ENCODE assay signal across 26 cellular contexts in the genomic region with DNA sequence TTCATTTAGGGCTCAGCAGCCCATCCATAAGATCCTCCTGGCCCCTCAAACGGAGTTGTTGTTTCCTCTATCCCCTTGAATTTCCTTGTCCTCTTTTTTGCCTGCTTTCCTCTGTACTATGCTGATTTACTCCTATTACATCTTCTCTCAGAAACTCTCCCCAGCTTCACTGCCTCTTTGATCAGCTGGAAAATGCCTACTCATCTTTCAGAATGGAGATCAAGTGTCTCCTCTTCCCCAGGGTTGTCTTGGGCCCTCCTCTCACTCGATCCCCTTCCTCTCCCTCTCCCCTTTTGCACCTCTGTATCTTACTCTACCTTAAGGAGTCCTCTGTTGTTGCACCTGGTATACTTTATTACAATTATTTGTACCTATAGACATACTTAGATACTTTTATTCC.
A peak's percentile ranks its signal among the peaks of the same experiment; 100 is the strongest.
DNase-seq lines count a peak whose midpoint lies in the region; ATAC-seq, FAIRE-seq and TF ChIP-seq lines count a peak whose summit lies in the region.
"Had no signal": no experiment of that assay in that cellular context is flagged by ENCODE, and none has a peak within 500 bp of the region (broad histone marks: within the 10 kb centered on the region; RNA-seq: fewer than 3 reads in every experiment).

No MANE protein-coding gene starts in this region.

- no peaks in the 10 kb centered on the region for H3K9me3 ChIP-seq in CD4-positive, alpha-beta T cell (ENCODE audit: control insufficient read depth, low read length)
- H3K9me3 ChIP-seq: gastroesophageal sphincter, thyroid gland had no signal

- H3K27ac ChIP-seq in CD4-positive, alpha-beta T cell (ENCODE audit: low read depth, low read length), result no peak overlapping the region
- H3K27ac ChIP-seq: dorsolateral prefrontal cortex, gastroesophageal sphincter, left lung, thyroid gland had no signal

- peaks cover 72% of the 10 kb centered on the region for H3K36me3 Mint-ChIP-seq in CD4-positive, alpha-beta T cell (ENCODE audit: low read depth)
- H3K36me3 Mint-ChIP-seq in activated CD8-positive, alpha-beta T cell treated with anti-CD3 and anti-CD28 coated beads, Interleukin-2, amount 10 ng/mL, durations not matched to agents 7 days and 5 days (ENCODE audit: low read depth), result peaks cover 28% of the 10 kb centered on the region
- peaks cover 16 to 18% (median 17%) of the 10 kb centered on the region in 3 donors for H3K36me3 Mint-ChIP-seq in immature natural killer cell

- CTCF ChIA-PET in CD4-positive, alpha-beta T cell (lab: Charles Lee), result no interaction called here
- CTCF ChIA-PET in activated CD8-positive, alpha-beta T cell treated with anti-CD3 and anti-CD28 coated beads, Interleukin-2, amount 10 ng/mL, durations not matched to agents 7 days and 5 days (lab: Charles Lee), result no interaction called here

- DNase-seq in NCI-H2171 treated with DMSO at 0.1 percent for 48 hours (lab: John Stamatoyannopoulos, UW), result peak; percentile 50
- DNase-seq in NCI-H2171 (lab: John Stamatoyannopoulos, UW), result no peak
- no peak for DNase-seq in CD4-positive, alpha-beta T cell
- no peak for DNase-seq in activated CD8-positive, alpha-beta T cell treated with anti-CD3 and anti-CD28 coated beads, Interleukin-2, amount 10 ng/mL, durations not matched to agents 7 days and 5 days
- DNase-seq in left kidney (ENCODE audit: low read depth, low spot score), result peak; percentile 84
- no peak for DNase-seq in C1 segment of cervical spinal cord (lab: John Stamatoyannopoulos, UW)
- no peak for DNase-seq in immature natural killer cell
- DNase-seq in GM19239 (ENCODE audit: insufficient read length, low spot score), result no peak
- DNase-seq: 8988T; activated T-cell treated with anti-CD3 and anti-CD28 coated beads, Interleukin-2, amount 50 U/mL, for 4 hours; dorsolateral prefrontal cortex; hippocampal formation; left lung; mesendoderm; NCI-H1105 treated with DMSO at 0.1 percent for 48 hours; NCI-H1930; NCI-H226; NCI-H69; SHP77; stimulated activated CD4-positive, alpha-beta T cell treated with anti-CD3 and anti-CD28 coated beads, Interleukin-15, amount 100 ng/mL, for 24 hours; stimulated activated naive CD8-positive, alpha-beta T cell treated with anti-CD3 and anti-CD28 coated beads, Interleukin-15, amount 100 ng/mL, for 72 hours; T1000; thyroid gland had no signal

- no peaks in the 10 kb centered on the region for H3K9me3 Mint-ChIP-seq in CD4-positive, alpha-beta T cell
- no peaks in the 10 kb centered on the region for H3K9me3 Mint-ChIP-seq in activated CD8-positive, alpha-beta T cell treated with anti-CD3 and anti-CD28 coated beads, Interleukin-2, amount 10 ng/mL, durations not matched to agents 7 days and 5 days (ENCODE audit: insufficient read depth)
- H3K9me3 Mint-ChIP-seq in immature natural killer cell, result no peaks in the 10 kb centered on the region
- H3K9me3 Mint-ChIP-seq: activated T-cell treated with anti-CD3 and anti-CD28 coated beads, Interleukin-2, amount 50 U/mL, for 4 hours; stimulated activated naive CD8-positive, alpha-beta T cell treated with anti-CD3 and anti-CD28 coated beads, Interleukin-15, amount 100 ng/mL, for 72 hours had no signal

- no peak for FAIRE-seq in GM19239 (lab: Jason Lieb, UNC)
- FAIRE-seq: G401.6, H54 had no signal

- no peaks in the 10 kb centered on the region for H3K27me3 Mint-ChIP-seq in CD4-positive, alpha-beta T cell
- no peaks in the 10 kb centered on the region for H3K27me3 Mint-ChIP-seq in activated CD8-positive, alpha-beta T cell treated with anti-CD3 and anti-CD28 coated beads, Interleukin-2, amount 10 ng/mL, durations not matched to agents 7 days and 5 days (ENCODE audit: low read depth)
- H3K27me3 Mint-ChIP-seq in immature natural killer cell (ENCODE audit: low read depth in 3 of 3), result no peaks in the 10 kb centered on the region
- H3K27me3 Mint-ChIP-seq: stimulated activated naive CD8-positive, alpha-beta T cell treated with anti-CD3 and anti-CD28 coated beads, Interleukin-15, amount 100 ng/mL, for 72 hours had no signal

- H3K27me3 ChIP-seq in CD4-positive, alpha-beta T cell (ENCODE audit: control insufficient read depth, insufficient read depth, low read length), result no peaks in the 10 kb centered on the region
- H3K27me3 ChIP-seq: dorsolateral prefrontal cortex, gastroesophageal sphincter, left lung, thyroid gland had no signal

- no peak for ATAC-seq in CD4-positive, alpha-beta T cell (ENCODE audit: poor library complexity)
- no peak for ATAC-seq in activated CD8-positive, alpha-beta T cell treated with anti-CD3 and anti-CD28 coated beads, Interleukin-2, amount 10 ng/mL, durations not matched to agents 7 days and 5 days
- ATAC-seq: activated T-cell treated with anti-CD3 and anti-CD28 coated beads, Interleukin-2, amount 50 U/mL, for 4 hours; gastroesophageal sphincter; left lung; stimulated activated naive CD8-positive, alpha-beta T cell treated with anti-CD3 and anti-CD28 coated beads, Interleukin-15, amount 100 ng/mL, for 72 hours had no signal

- no peak for TF ChIP-seq CTCF in CD4-positive, alpha-beta T cell (IDR thresholded peaks at IDR 0.05)

- intact Hi-C loops in CD4-positive, alpha-beta T cell (cut with DNase I, micrococcal nuclease), result no loop called here

- peak overlapping the region; percentile 6 for H3K27ac Mint-ChIP-seq in CD4-positive, alpha-beta T cell
- H3K27ac Mint-ChIP-seq in activated CD8-positive, alpha-beta T cell treated with anti-CD3 and anti-CD28 coated beads, Interleukin-2, amount 10 ng/mL, durations not matched to agents 7 days and 5 days, result peak overlapping the region; percentile 27
- peak overlapping the region in 3 of 6 donors; percentile 16 to 50 (median 35) for H3K27ac Mint-ChIP-seq in immature natural killer cell

- H3K4me1 Mint-ChIP-seq in CD4-positive, alpha-beta T cell (ENCODE audit: low read depth), result peaks cover 43% of the 10 kb centered on the region
- peaks cover 10% of the 10 kb centered on the region for H3K4me1 Mint-ChIP-seq in activated CD8-positive, alpha-beta T cell treated with anti-CD3 and anti-CD28 coated beads, Interleukin-2, amount 10 ng/mL, durations not matched to agents 7 days and 5 days (ENCODE audit: low read depth)
- peaks cover 6 to 49% of the 10 kb centered on the region in 2 donors for H3K4me1 Mint-ChIP-seq in immature natural killer cell

- POLR2A ChIA-PET in CD4-positive, alpha-beta T cell (lab: Charles Lee), result no interaction called here
- POLR2A ChIA-PET in activated CD8-positive, alpha-beta T cell treated with anti-CD3 and anti-CD28 coated beads, Interleukin-2, amount 10 ng/mL, durations not matched to agents 7 days and 5 days (lab: Charles Lee), result no interaction called here

- no peak overlapping the region for H3K4me3 Mint-ChIP-seq in CD4-positive, alpha-beta T cell
- H3K4me3 Mint-ChIP-seq in activated CD8-positive, alpha-beta T cell treated with anti-CD3 and anti-CD28 coated beads, Interleukin-2, amount 10 ng/mL, durations not matched to agents 7 days and 5 days, result no peak overlapping the region
- no peak overlapping the region for H3K4me3 Mint-ChIP-seq in immature natural killer cell
- H3K4me3 Mint-ChIP-seq: activated T-cell treated with anti-CD3 and anti-CD28 coated beads, Interleukin-2, amount 50 U/mL, for 4 hours; stimulated activated naive CD8-positive, alpha-beta T cell treated with anti-CD3 and anti-CD28 coated beads, Interleukin-15, amount 100 ng/mL, for 72 hours had no signal

Comparison
In these comparisons a context has a peak if more than half of its experiments do, and no peak if none do; other contexts are left out.
1. DNase-seq: peak in NCI-H2171 treated with DMSO at 0.1 percent for 48 hours (single experiment) and left kidney (single experiment); none in NCI-H2171 (single experiment), CD4-positive, alpha-beta T cell (0 of 10), activated CD8-positive, alpha-beta T cell treated with anti-CD3 and anti-CD28 coated beads, Interleukin-2, amount 10 ng/mL, durations not matched to agents 7 days and 5 days (single experiment), C1 segment of cervical spinal cord (0 of 14), immature natural killer cell (0 of 3) and GM19239 (single experiment).